Comparison of ENCODE assay signal across 13 cellular contexts in genomic region chr6:128124713-128125112, GRCh38.
DNase-seq lines count a peak whose midpoint lies in the region; ATAC-seq and TF ChIP-seq lines count a peak whose summit lies in the region.
"Had no signal": no experiment of that assay in that cellular context is flagged by ENCODE, and none has a peak within 500 bp of the region (broad histone marks: within the 10 kb centered on the region; RNA-seq: fewer than 3 reads in every experiment).

No MANE protein-coding gene starts in this region.

- WGBS in SK-N-SH (ENCODE audit: low lambda C conversion rate), result 61% methylated on average over 1 of the region's 1 CpG

- 0 out of 2 replicates have a peak, but pooled peaks cover 2% of the 10 kb centered on the region for H4K20me1 ChIP-seq in SK-N-SH (ENCODE audit: insufficient read depth)
- H4K20me1 ChIP-seq: BLaER1 had no signal

- H3K36me3 ChIP-seq in breast epithelium (no peaks in the 10 kb centered on the region), SK-N-SH (replicated peaks in 1 of 2; ENCODE audit: control insufficient read depth in 1 of 2, insufficient read depth in 2 of 2, low read length in 1 of 2) (peaks cover 0 to 12% of the 10 kb centered on the region in 2 experiments)
- H3K36me3 ChIP-seq: BLaER1 had no signal

- H3K4me2 ChIP-seq in SK-N-SH, result no peak overlapping the region
- H3K4me2 ChIP-seq: BLaER1 had no signal

- DNase-seq in MCF 10A (ENCODE audit: unreplicated experiment) (peak; percentile 43), breast epithelium (ENCODE audit: low spot score in 2 of 2) (no peak), SK-N-SH (no peak), fibroblast of villous mesenchyme (ENCODE audit: low read depth) (peak; percentile 63), NCI-H1092 treated with DMSO at 0.1 percent for 48 hours (lab: John Stamatoyannopoulos, UW) (no peak)
- no peak for DNase-seq in stimulated activated naive CD8-positive, alpha-beta T cell treated with anti-CD3 and anti-CD28 coated beads, Interleukin-15, amount 100 ng/mL, for 72 hours
- DNase-seq: activated gamma-delta T cell treated with Interleukin-2 at 50 U/mL for 16 hours, cerebellar nuclear complex, NCI-H187 treated with DMSO at 0.1 percent for 48 hours had no signal

- H3K27me3 ChIP-seq in breast epithelium (no peaks in the 10 kb centered on the region), SK-N-SH (ENCODE audit: insufficient read depth) (no peaks in the 10 kb centered on the region)
- H3K27me3 ChIP-seq: BLaER1 had no signal

- no peaks in the 10 kb centered on the region for H3K9me2 ChIP-seq in SK-N-SH

- H3K4me1 ChIP-seq in breast epithelium (no peaks in the 10 kb centered on the region), SK-N-SH (ENCODE audit: control insufficient read depth in 1 of 2, insufficient read depth in 2 of 2, low read depth in 1 of 2, low read length in 1 of 2) (no peaks in the 10 kb centered on the region)
- H3K4me1 ChIP-seq: BLaER1 had no signal

- H3K27ac ChIP-seq in breast epithelium, result no peak overlapping the region
- H3K27ac ChIP-seq in SK-N-SH (ENCODE audit: low read depth in 2 of 2, low read length in 1 of 2), result no peak overlapping the region
- H3K27ac ChIP-seq: BLaER1 had no signal

- intact Hi-C loops in MCF 10A (cut with micrococcal nuclease) (no loop called here), breast epithelium (cut with DNase I; ENCODE audit: low total_unique reads) (no loop called here)

- CTCF ChIA-PET in MCF 10A (lab: Yijun Ruan, JAX) (no interaction called here), SK-N-SH (lab: Yijun Ruan, JAX) (no interaction called here)

- H3K9me3 ChIP-seq in breast epithelium (no peaks in the 10 kb centered on the region), SK-N-SH (no peaks in the 10 kb centered on the region)
- H3K9me3 ChIP-seq: BLaER1 had no signal

- H3K9ac ChIP-seq in SK-N-SH, result no peak overlapping the region
- H3K9ac ChIP-seq: BLaER1 had no signal

- peaks cover 7% of the 10 kb centered on the region for H3F3A ChIP-seq in SK-N-SH (replicated peaks; ENCODE audit: insufficient read depth)

- no peak for TF ChIP-seq CTCF in MCF 10A (IDR thresholded peaks at IDR 0.05; ENCODE audit: unreplicated experiment)
- TF ChIP-seq CTCF in breast epithelium (IDR thresholded peaks at IDR 0.05), result no peak
- no peak for TF ChIP-seq CTCF in SK-N-SH (IDR thresholded peaks at IDR 0.05)
- no peak for TF ChIP-seq CTCF in fibroblast of villous mesenchyme (IDR thresholded peaks at IDR 0.05; ENCODE audit: insufficient read depth, low read depth, low read length)

- no peaks in the 10 kb centered on the region for H3K27me3 Mint-ChIP-seq in MCF 10A (ENCODE audit: insufficient read depth, unreplicated experiment)
- no peaks in the 10 kb centered on the region for H3K27me3 Mint-ChIP-seq in stimulated activated naive CD8-positive, alpha-beta T cell treated with anti-CD3 and anti-CD28 coated beads, Interleukin-15, amount 100 ng/mL, for 72 hours
- H3K27me3 Mint-ChIP-seq: IgD-negative memory B cell had no signal

- TF ChIP-seq RAD21 in SK-N-SH (IDR thresholded peaks at IDR 0.05; ENCODE audit: low read length), result no peak

- peak; percentile 49 for ATAC-seq in stimulated activated naive CD8-positive, alpha-beta T cell treated with anti-CD3 and anti-CD28 coated beads, Interleukin-15, amount 100 ng/mL, for 72 hours
- ATAC-seq in GM19328 (IDR thresholded peaks at IDR 0.05; ENCODE audit: unreplicated experiment) (no peak), HG03571 (IDR thresholded peaks at IDR 0.05; ENCODE audit: unreplicated experiment) (no peak)

- H3K4me1 Mint-ChIP-seq in MCF 10A (ENCODE audit: insufficient read depth, unreplicated experiment), result peaks cover 6% of the 10 kb centered on the region
- peaks cover 17% of the 10 kb centered on the region for H3K4me1 Mint-ChIP-seq in stimulated activated naive CD8-positive, alpha-beta T cell treated with anti-CD3 and anti-CD28 coated beads, Interleukin-15, amount 100 ng/mL, for 72 hours
- H3K4me1 Mint-ChIP-seq: IgD-negative memory B cell had no signal

- no peaks in the 10 kb centered on the region for H3K79me2 ChIP-seq in SK-N-SH (ENCODE audit: insufficient read depth)

- H3K36me3 Mint-ChIP-seq in MCF 10A (ENCODE audit: insufficient read depth, unreplicated experiment), result no peaks in the 10 kb centered on the region
- H3K36me3 Mint-ChIP-seq: IgD-negative memory B cell had no signal

- no peaks in the 10 kb centered on the region for H3K9me3 Mint-ChIP-seq in MCF 10A (ENCODE audit: unreplicated experiment)
- H3K9me3 Mint-ChIP-seq in stimulated activated naive CD8-positive, alpha-beta T cell treated with anti-CD3 and anti-CD28 coated beads, Interleukin-15, amount 100 ng/mL, for 72 hours, result no peaks in the 10 kb centered on the region
- H3K9me3 Mint-ChIP-seq: IgD-negative memory B cell had no signal

- H3K4me3 Mint-ChIP-seq in MCF 10A (ENCODE audit: unreplicated experiment), result no peak overlapping the region
- H3K4me3 Mint-ChIP-seq in stimulated activated naive CD8-positive, alpha-beta T cell treated with anti-CD3 and anti-CD28 coated beads, Interleukin-15, amount 100 ng/mL, for 72 hours, result no peak overlapping the region
- H3K4me3 Mint-ChIP-seq: IgD-negative memory B cell had no signal

- TF ChIP-seq POLR2A in breast epithelium (IDR thresholded peaks at IDR 0.05), result no peak

- no peak overlapping the region for H3K27ac Mint-ChIP-seq in MCF 10A (ENCODE audit: low read depth, unreplicated experiment)
- no peak overlapping the region for H3K27ac Mint-ChIP-seq in stimulated activated naive CD8-positive, alpha-beta T cell treated with anti-CD3 and anti-CD28 coated beads, Interleukin-15, amount 100 ng/mL, for 72 hours
- H3K27ac Mint-ChIP-seq: IgD-negative memory B cell had no signal

- BruUV-seq in MCF 10A (replicated peaks; lab: Mats Ljungman, UMichigan), result no TSS peak

- H3K4me3 ChIP-seq in breast epithelium (no peak overlapping the region), SK-N-SH (ENCODE audit: low read depth in 2 of 2, low read length in 1 of 2) (no peak overlapping the region), fibroblast of villous mesenchyme (ENCODE audit: low read depth, low read length) (no peak overlapping the region)
- H3K4me3 ChIP-seq: BLaER1 had no signal

- TF ChIP-seq EP300 in SK-N-SH (IDR thresholded peaks at IDR 0.05; ENCODE audit: borderline replicate concordance in 1 of 2, low read depth in 1 of 2, low read length in 1 of 2), result no peak

- no peak overlapping the region for H2AFZ ChIP-seq in SK-N-SH (ENCODE audit: low read depth)

- POLR2A ChIA-PET in MCF 10A (lab: Yijun Ruan, JAX), result interaction anchor here (1.8 kb wide), 1 partner anchor 11 kb away, joined by 4 read pairs; no protein-coding TSS in a partner anchor
- POLR2A ChIA-PET in SK-N-SH (lab: Yijun Ruan, JAX), result no interaction called here

TF ChIP-seq in SK-N-SH, 30 proteins besides CTCF, POLR2A, EP300 and RAD21:
- TF ChIP-seq POLR2AphosphoS5 (IDR thresholded peaks at IDR 0.05; ENCODE audit: low read depth, low read length) (no peak), PBX3 (IDR thresholded peaks at IDR 0.05) (0 out of 2 replicates have a peak, but pooled peaks have one; percentile 8), FOSL2 (IDR thresholded peaks at IDR 0.05; ENCODE audit: borderline replicate concordance, low read depth) (peak; percentile 40; the same call in 1 of the 2 replicates), YY1 (IDR thresholded peaks at IDR 0.05; ENCODE audit: low read depth) (no peak), TCF12 (IDR thresholded peaks at IDR 0.05) (peak; percentile 25; the same call in 1 of the 2 replicates), REST (IDR thresholded peaks at IDR 0.05; ENCODE audit: low read depth, low read length) (no peak), SMC3 (IDR thresholded peaks at IDR 0.05; ENCODE audit: low read depth, low read length) (no peak)
TF ChIP-seq in SK-N-SH: peak in this region for 3.

Comparison
In these comparisons a context has a peak if more than half of its experiments do, and no peak if none do; other contexts are left out.
1. DNase-seq: peak in MCF 10A (single experiment) and fibroblast of villous mesenchyme (single experiment); none in breast epithelium (0 of 2), SK-N-SH (single experiment), stimulated activated naive CD8-positive, alpha-beta T cell treated with anti-CD3 and anti-CD28 coated beads, Interleukin-15, amount 100 ng/mL, for 72 hours (0 of 2) and NCI-H1092 treated with DMSO at 0.1 percent for 48 hours (single experiment).